ENCODE assay signal across 1 cellular context in the genomic region with DNA sequence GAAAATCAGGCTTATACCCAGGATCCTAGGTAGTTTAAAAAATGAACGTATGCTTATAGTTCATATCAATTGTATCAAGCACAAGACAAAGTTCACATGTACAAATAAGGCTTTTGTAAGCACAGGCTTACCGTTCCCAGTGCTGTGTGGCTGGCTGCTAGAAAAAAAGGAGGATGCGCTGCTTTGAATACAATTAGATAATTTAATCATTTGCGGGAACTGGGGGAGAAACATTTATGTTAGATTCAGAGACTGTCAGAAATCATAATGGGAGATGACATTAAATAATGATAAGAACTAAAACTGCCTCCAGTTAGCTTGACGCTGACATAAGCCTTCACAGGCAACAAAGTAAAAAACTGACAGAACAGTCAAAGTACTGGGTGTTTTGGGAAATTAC.
TF ChIP-seq lines count a peak whose summit lies in the region.

No MANE protein-coding gene starts in this region.

TF ChIP-seq in GM23338, 12 proteins besides CTCF, POLR2A, EP300 and RAD21 (continued from another document):
- TF ChIP-seq, protein P1, sequence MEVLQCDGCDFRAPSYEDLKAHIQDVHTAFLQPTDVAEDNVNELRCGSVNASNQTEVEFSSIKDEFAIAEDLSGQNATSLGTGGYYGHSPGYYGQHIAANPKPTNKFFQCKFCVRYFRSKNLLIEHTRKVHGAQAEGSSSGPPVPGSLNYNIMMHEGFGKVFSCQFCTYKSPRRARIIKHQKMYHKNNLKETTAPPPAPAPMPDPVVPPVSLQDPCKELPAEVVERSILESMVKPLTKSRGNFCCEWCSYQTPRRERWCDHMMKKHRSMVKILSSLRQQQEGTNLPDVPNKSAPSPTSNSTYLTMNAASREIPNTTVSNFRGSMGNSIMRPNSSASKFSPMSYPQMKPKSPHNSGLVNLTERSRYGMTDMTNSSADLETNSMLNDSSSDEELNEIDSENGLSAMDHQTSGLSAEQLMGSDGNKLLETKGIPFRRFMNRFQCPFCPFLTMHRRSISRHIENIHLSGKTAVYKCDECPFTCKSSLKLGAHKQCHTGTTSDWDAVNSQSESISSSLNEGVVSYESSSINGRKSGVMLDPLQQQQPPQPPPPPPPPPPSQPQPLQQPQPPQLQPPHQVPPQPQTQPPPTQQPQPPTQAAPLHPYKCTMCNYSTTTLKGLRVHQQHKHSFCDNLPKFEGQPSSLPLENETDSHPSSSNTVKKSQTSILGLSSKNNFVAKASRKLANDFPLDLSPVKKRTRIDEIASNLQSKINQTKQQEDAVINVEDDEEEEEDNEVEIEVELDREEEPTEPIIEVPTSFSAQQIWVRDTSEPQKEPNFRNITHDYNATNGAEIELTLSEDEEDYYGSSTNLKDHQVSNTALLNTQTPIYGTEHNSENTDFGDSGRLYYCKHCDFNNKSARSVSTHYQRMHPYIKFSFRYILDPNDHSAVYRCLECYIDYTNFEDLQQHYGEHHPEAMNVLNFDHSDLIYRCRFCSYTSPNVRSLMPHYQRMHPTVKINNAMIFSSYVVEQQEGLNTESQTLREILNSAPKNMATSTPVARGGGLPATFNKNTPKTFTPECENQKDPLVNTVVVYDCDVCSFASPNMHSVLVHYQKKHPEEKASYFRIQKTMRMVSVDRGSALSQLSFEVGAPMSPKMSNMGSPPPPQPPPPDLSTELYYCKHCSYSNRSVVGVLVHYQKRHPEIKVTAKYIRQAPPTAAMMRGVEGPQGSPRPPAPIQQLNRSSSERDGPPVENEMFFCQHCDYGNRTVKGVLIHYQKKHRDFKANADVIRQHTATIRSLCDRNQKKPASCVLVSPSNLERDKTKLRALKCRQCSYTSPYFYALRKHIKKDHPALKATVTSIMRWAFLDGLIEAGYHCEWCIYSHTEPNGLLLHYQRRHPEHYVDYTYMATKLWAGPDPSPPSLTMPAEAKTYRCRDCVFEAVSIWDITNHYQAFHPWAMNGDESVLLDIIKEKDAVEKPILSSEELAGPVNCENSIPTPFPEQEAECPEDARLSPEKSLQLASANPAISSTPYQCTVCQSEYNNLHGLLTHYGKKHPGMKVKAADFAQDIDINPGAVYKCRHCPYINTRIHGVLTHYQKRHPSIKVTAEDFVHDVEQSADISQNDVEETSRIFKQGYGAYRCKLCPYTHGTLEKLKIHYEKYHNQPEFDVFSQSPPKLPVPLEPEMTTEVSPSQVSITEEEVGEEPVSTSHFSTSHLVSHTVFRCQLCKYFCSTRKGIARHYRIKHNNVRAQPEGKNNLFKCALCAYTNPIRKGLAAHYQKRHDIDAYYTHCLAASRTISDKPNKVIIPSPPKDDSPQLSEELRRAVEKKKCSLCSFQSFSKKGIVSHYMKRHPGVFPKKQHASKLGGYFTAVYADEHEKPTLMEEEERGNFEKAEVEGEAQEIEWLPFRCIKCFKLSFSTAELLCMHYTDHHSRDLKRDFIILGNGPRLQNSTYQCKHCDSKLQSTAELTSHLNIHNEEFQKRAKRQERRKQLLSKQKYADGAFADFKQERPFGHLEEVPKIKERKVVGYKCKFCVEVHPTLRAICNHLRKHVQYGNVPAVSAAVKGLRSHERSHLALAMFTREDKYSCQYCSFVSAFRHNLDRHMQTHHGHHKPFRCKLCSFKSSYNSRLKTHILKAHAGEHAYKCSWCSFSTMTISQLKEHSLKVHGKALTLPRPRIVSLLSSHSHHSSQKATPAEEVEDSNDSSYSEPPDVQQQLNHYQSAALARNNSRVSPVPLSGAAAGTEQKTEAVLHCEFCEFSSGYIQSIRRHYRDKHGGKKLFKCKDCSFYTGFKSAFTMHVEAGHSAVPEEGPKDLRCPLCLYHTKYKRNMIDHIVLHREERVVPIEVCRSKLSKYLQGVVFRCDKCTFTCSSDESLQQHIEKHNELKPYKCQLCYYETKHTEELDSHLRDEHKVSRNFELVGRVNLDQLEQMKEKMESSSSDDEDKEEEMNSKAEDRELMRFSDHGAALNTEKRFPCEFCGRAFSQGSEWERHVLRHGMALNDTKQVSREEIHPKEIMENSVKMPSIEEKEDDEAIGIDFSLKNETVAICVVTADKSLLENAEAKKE (CRISPR knock-in tag; IDR thresholded peaks at IDR 0.05): no peak
- TF ChIP-seq, protein P2, sequence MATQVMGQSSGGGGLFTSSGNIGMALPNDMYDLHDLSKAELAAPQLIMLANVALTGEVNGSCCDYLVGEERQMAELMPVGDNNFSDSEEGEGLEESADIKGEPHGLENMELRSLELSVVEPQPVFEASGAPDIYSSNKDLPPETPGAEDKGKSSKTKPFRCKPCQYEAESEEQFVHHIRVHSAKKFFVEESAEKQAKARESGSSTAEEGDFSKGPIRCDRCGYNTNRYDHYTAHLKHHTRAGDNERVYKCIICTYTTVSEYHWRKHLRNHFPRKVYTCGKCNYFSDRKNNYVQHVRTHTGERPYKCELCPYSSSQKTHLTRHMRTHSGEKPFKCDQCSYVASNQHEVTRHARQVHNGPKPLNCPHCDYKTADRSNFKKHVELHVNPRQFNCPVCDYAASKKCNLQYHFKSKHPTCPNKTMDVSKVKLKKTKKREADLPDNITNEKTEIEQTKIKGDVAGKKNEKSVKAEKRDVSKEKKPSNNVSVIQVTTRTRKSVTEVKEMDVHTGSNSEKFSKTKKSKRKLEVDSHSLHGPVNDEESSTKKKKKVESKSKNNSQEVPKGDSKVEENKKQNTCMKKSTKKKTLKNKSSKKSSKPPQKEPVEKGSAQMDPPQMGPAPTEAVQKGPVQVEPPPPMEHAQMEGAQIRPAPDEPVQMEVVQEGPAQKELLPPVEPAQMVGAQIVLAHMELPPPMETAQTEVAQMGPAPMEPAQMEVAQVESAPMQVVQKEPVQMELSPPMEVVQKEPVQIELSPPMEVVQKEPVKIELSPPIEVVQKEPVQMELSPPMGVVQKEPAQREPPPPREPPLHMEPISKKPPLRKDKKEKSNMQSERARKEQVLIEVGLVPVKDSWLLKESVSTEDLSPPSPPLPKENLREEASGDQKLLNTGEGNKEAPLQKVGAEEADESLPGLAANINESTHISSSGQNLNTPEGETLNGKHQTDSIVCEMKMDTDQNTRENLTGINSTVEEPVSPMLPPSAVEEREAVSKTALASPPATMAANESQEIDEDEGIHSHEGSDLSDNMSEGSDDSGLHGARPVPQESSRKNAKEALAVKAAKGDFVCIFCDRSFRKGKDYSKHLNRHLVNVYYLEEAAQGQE (IDR thresholded peaks at IDR 0.05; ENCODE audit: unreplicated experiment): no peak
- no peak for TF ChIP-seq STAT1 (IDR thresholded peaks at IDR 0.05; ENCODE audit: unreplicated experiment)
TF ChIP-seq in GM23338: peak in this region for 0.
